8 cellular contexts compared by ENCODE assay signal in genomic region chr1:109498161-109498801, GRCh38. TPM values are rescaled to one million over a fixed set of nuclear protein-coding genes. Genes with fewer than 3 reads are reported as not detected.
A peak's percentile ranks its signal among the peaks of the same experiment; 100 is the strongest.
DNase-seq lines count a peak whose midpoint lies in the region; ATAC-seq, FAIRE-seq and TF ChIP-seq lines count a peak whose summit lies in the region.

No MANE protein-coding gene starts in this region.

- H2AFZ ChIP-seq in OCI-LY3 (ENCODE audit: low read depth, low read length) (no peak overlapping the region), K562 (ENCODE audit: low read depth, low read length) (no peak overlapping the region)

- H4K20me1 ChIP-seq in OCI-LY3 (ENCODE audit: insufficient read depth, low read length) (no peaks in the 10 kb centered on the region), K562 (replicated peaks; ENCODE audit: control insufficient read depth, insufficient read depth, low read length) (no peaks in the 10 kb centered on the region; the same call in 1 of the 2 replicates)

- TF ChIP-seq POLR2A in A549 (IDR thresholded peaks at IDR 0.05; ENCODE audit: low read length) = no peak
- no peak for TF ChIP-seq POLR2A in K562 (conservative IDR thresholded peaks at IDR 0.05)

- H4K5ac ChIP-seq in mesendoderm (ENCODE audit: low read length) = no peak overlapping the region

- in situ Hi-C loops in K562 (cut with MboI) = loop anchor here (5.0 kb wide), 1 partner anchor 34 kb away; no protein-coding TSS in a partner anchor

- TF ChIP-seq RAD21 in A549 (conservative IDR thresholded peaks at IDR 0.05 in 1 of 2, IDR thresholded peaks at IDR 0.05 in 1 of 2) (peak; percentile 26 to 34; a peak in 3 of 5 replicates), K562 (CRISPR knock-in tag; conservative IDR thresholded peaks at IDR 0.05 in 1 of 2, IDR thresholded peaks at IDR 0.05 in 1 of 2) (peak; percentile 38 to 73; a peak in 3 of 4 replicates)

- H2BK5ac ChIP-seq in mesendoderm (ENCODE audit: low read length) = no peak overlapping the region

- H3K9ac ChIP-seq in OCI-LY3 (ENCODE audit: low read length) = no peak overlapping the region
- no peak overlapping the region for H3K9ac ChIP-seq in K562 (ENCODE audit: insufficient read depth in 1 of 2, low read depth in 2 of 2, low read length in 2 of 2)
- H3K9ac ChIP-seq in mesendoderm (ENCODE audit: low read length) = no peak overlapping the region

- H3K4me3 ChIP-seq in A549 = no peak overlapping the region
- H3K4me3 ChIP-seq in GM12865 (ENCODE audit: low read depth, low read length) = no peak overlapping the region
- no peak overlapping the region for H3K4me3 ChIP-seq in OCI-LY3 (ENCODE audit: low read length)
- H3K4me3 ChIP-seq in K562 = no peak overlapping the region
- H3K4me3 ChIP-seq in mesendoderm (ENCODE audit: low read length) = no peak overlapping the region

- intact Hi-C loops in K562 (cut with micrococcal nuclease) = no loop called here

- ATAC-seq in A549 (peak in 1 of 2 experiments; percentile 48; a peak in 3 of 6 replicates), K562 (0 out of 3 replicates have a peak, but pooled peaks have one; percentile 9), HG03432 (IDR thresholded peaks at IDR 0.05; ENCODE audit: unreplicated experiment) (no peak)

- no peak overlapping the region for H2BK120ac ChIP-seq in mesendoderm (ENCODE audit: low read depth, low read length)

- no peak overlapping the region for H3K18ac ChIP-seq in mesendoderm (ENCODE audit: low read length)

- H3K27me3 ChIP-seq in OCI-LY3 (ENCODE audit: low read depth, low read length) = no peaks in the 10 kb centered on the region
- H3K27me3 ChIP-seq in K562 (ENCODE audit: control insufficient read depth in 2 of 2, insufficient read depth in 2 of 2, low read length in 2 of 2) = no peaks in the 10 kb centered on the region
- no peaks in the 10 kb centered on the region for H3K27me3 ChIP-seq in mesendoderm (ENCODE audit: insufficient read depth, low read length, poor library complexity)

- H3K4ac ChIP-seq in mesendoderm (ENCODE audit: low read depth, low read length) = no peak overlapping the region

- no peak overlapping the region for H3K27ac ChIP-seq in A549
- H3K27ac ChIP-seq in OCI-LY3 (ENCODE audit: low read length) = no peak overlapping the region
- H3K27ac ChIP-seq in K562 (ENCODE audit: extremely low read depth, low read depth, low read length) = no peak overlapping the region
- H3K27ac ChIP-seq in mesendoderm (ENCODE audit: low read depth, low read length) = no peak overlapping the region

- BruUV-seq in K562 (replicated peaks; lab: Mats Ljungman, UMichigan) = no TSS peak

- H3K4me2 ChIP-seq in A549 (no peak overlapping the region), OCI-LY3 (ENCODE audit: low read length) (no peak overlapping the region), K562 (ENCODE audit: insufficient read depth, low read length) (no peak overlapping the region), mesendoderm (ENCODE audit: low read length) (no peak overlapping the region)

- POLR2A ChIA-PET in A549 (lab: Yijun Ruan, JAX) = no interaction called here
- POLR2A ChIA-PET in K562 (lab: Yijun Ruan, JAX) = interaction anchor here (0.6 to 1.9 kb wide), 2 partner anchors 8 to 408 kb away, joined by 3 to 6 read pairs; partner anchors contain the start of gene TMEM167B

- H2AK5ac ChIP-seq in mesendoderm (ENCODE audit: low read length) = no peak overlapping the region

- H3K9me3 ChIP-seq in A549 (no peaks in the 10 kb centered on the region), OCI-LY3 (ENCODE audit: insufficient read depth, low read length) (no peaks in the 10 kb centered on the region), K562 (replicated peaks; ENCODE audit: control insufficient read depth, insufficient read depth, low read depth, low read length) (no peaks in the 10 kb centered on the region)

- no peak overlapping the region for H2BK15ac ChIP-seq in mesendoderm (replicated peaks; ENCODE audit: low read depth)

- WGBS in A549 (ENCODE audit: missing lambda C conversion rate) = 72% methylated on average over 5 of the region's 12 CpGs
- WGBS in K562 (ENCODE audit: insufficient coverage, low coverage, missing lambda C conversion rate) = 74% methylated on average over 10 of the region's 12 CpGs
- WGBS in mesendoderm (ENCODE audit: extremely low coverage, insufficient coverage, low lambda C conversion rate) = no CpG with 5 or more reads among the region's 12 CpGs

- TF ChIP-seq CTCF in A549 (IDR thresholded peaks at IDR 0.05) (peak; percentile 37), GM12865 (IDR thresholded peaks at IDR 0.05; ENCODE audit: insufficient read depth, low read depth, low read length, missing control alignments) (peak; percentile 51), OCI-LY3 (IDR thresholded peaks at IDR 0.05; ENCODE audit: low read depth, low read length) (peak; percentile 32), K562 (IDR thresholded peaks at IDR 0.05 in 2 of 3, conservative IDR thresholded peaks at IDR 0.05 in 1 of 3; ENCODE audit: insufficient read depth in 2 of 3, low read depth in 1 of 3, low read length in 3 of 3) (peak; percentile 63 to 75 (median 71))

- H3K4me1 ChIP-seq in A549 = peaks cover 6% of the 10 kb centered on the region; the same call in 1 of the 3 replicates
- peaks cover 9% of the 10 kb centered on the region for H3K4me1 ChIP-seq in OCI-LY3 (ENCODE audit: low read length)
- peaks cover 27 to 32% of the 10 kb centered on the region in 2 experiments for H3K4me1 ChIP-seq in K562 (replicated peaks in 1 of 2; ENCODE audit: control insufficient read depth in 2 of 2, insufficient read depth in 2 of 2, low read length in 2 of 2)
- H3K4me1 ChIP-seq in mesendoderm (ENCODE audit: control insufficient read depth, low read depth, low read length) = peaks cover 2% of the 10 kb centered on the region

- CTCF ChIA-PET in A549 (lab: Yijun Ruan, JAX) = interaction anchor here (1.1 to 23.6 kb wide), 8 partner anchors 9 to 42 kb away, joined by 3 to 749 read pairs (median 26); partner anchors contain the start of genes AMIGO1, ATXN7L2 and GPR61
- CTCF ChIA-PET in K562 (lab: Yijun Ruan, JAX; ENCODE audit: low intra/inter-chr PET ratio) = interaction anchor here (0.7 to 6.4 kb wide), 3 partner anchors 13 to 275 kb away, joined by 3 to 84 read pairs (median 4); no protein-coding TSS in a partner anchor

- peaks cover 11% of the 10 kb centered on the region; the same call in 1 of the 2 replicates for H3K79me2 ChIP-seq in OCI-LY3 (ENCODE audit: low read length)
- peaks cover 5% of the 10 kb centered on the region; the same call in 1 of the 3 replicates for H3K79me2 ChIP-seq in K562 (ENCODE audit: control insufficient read depth, insufficient read depth, low read length)
- H3K79me2 ChIP-seq in mesendoderm (ENCODE audit: control insufficient read depth, insufficient read depth, low read length) = no peaks in the 10 kb centered on the region

- H3K36me3 ChIP-seq in OCI-LY3 (replicated peaks; ENCODE audit: low read depth, low read length) (peaks cover 8% of the 10 kb centered on the region), K562 (ENCODE audit: control insufficient read depth, insufficient read depth, low read length) (peaks cover 26% of the 10 kb centered on the region; the same call in 2 of the 3 replicates), mesendoderm (ENCODE audit: control insufficient read depth, insufficient read depth, low read length) (no peaks in the 10 kb centered on the region)

- peaks cover 2% of the 10 kb centered on the region for H3K79me1 ChIP-seq in mesendoderm (ENCODE audit: low read length)

- no peak overlapping the region for H4K8ac ChIP-seq in mesendoderm (ENCODE audit: low read depth, low read length)

- FAIRE-seq in A549 (lab: Jason Lieb, UNC) (no peak), K562 (lab: Jason Lieb, UNC) (no peak)

- no peak overlapping the region for H3K56ac ChIP-seq in mesendoderm (ENCODE audit: low read length)

- no peak overlapping the region for H3K23ac ChIP-seq in mesendoderm (ENCODE audit: low read length)

- DNase-seq in A549 (ENCODE audit: low read depth in 1 of 2, low spot score in 1 of 2) (peak; percentile 28 to 31), GM12865 (ENCODE audit: low read depth) (peak; percentile 28), K562 (ENCODE audit: extremely low read depth in 1 of 4, low spot score in 3 of 4) (peak; percentile 46 to 68 (median 58)), mesendoderm (peak; percentile 74), MV-4-11 (lab: John Stamatoyannopoulos, UW) (no peak)
- DNase-seq in activated CD4-positive, CD25-positive, alpha-beta regulatory T cell treated with anti-CD3 and anti-CD28 coated beads, Interleukin-2, amount 50 U/mL, for 72 hours = no peak

- TF ChIP-seq EP300 in A549 (IDR thresholded peaks at IDR 0.05) (no peak), K562 (IDR thresholded peaks at IDR 0.05; ENCODE audit: low read length) (no peak)

- no peaks in the 10 kb centered on the region for H3K9me1 ChIP-seq in K562 (ENCODE audit: control insufficient read depth, insufficient read depth, low read length)

RNA-seq across cellular contexts. Expression of gene CYB561D1, which starts 4.4 kb away (rescaled TPM):
- polyA plus RNA-seq in A549 (2011; rRNA removed) = 4.0 and 4.9 TPM in 2 replicates
- 3.2 and 4.4 TPM in 2 replicates for polyA plus RNA-seq in A549 (2012; cell fraction: cytosol; rRNA removed)
- polyA plus RNA-seq in A549 (2012; cell fraction: nucleus; rRNA removed) = 4.5 and 6.2 TPM in 2 replicates
- 4.4 to 5.2 TPM (median 4.9 TPM) in 3 replicates for polyA plus RNA-seq in A549 (2017; fragmentation: RNase III; extraction: RNeasy Plus Mini Kit Qiagen cat#74134 plus additional on column Dnase treatment)
- 6.9 and 7.4 TPM in 2 replicates for polyA minus RNA-seq in A549 (2011; rRNA and poly(A)+ RNA removed)
- 10.5 and 21.1 TPM in 2 replicates for total RNA-seq in K562 (2011; cell fraction: chromatin; rRNA removed; ENCODE audit: low replicate concordance)
- total RNA-seq in K562 (2011; cell fraction: nucleolus; rRNA removed) = 13.8 and 15.2 TPM in 2 replicates
- total RNA-seq in K562 (2011; cell fraction: nucleoplasm; rRNA removed) = 15.0 and 15.6 TPM in 2 replicates
- 1.8 and 2.6 TPM in 2 replicates for total RNA-seq in K562 (2014; rRNA removed)
- 2.6 and 3.2 TPM in 2 replicates for total RNA-seq in K562 (2014; rRNA removed; fragmentation: Illumina TruSeq; extraction: Trizol)
- total RNA-seq in K562 (2015; rRNA removed; fragmentation: Illumina TruSeq; extraction: Trizol) = 3.1 and 3.5 TPM in 2 replicates
- total RNA-seq in K562 (2021) = 5.9 and 7.2 TPM in 2 replicates
- polyA plus RNA-seq in K562 (2011; rRNA removed) = 6.8 and 8.7 TPM in 2 replicates
- 9.0 and 11.4 TPM in 2 replicates for polyA plus RNA-seq in K562 (2011; cell fraction: cytosol; rRNA removed)
- polyA plus RNA-seq in K562 (2011; cell fraction: nucleus; rRNA removed) = 13.7 and 16.3 TPM in 2 replicates
- polyA plus RNA-seq in K562 (2012) = 5.5 and 9.8 TPM in 2 replicates
- 4.0 and 4.6 TPM in 2 replicates for polyA plus RNA-seq in K562 (2014; fragmentation: Illumina TruSeq; extraction: Trizol)
- under 1 TPM; 0.71 to 0.72 TPM for polyA plus RNA-seq in K562 (2014; fragmentation: Nextera tagmentation; extraction: Ambion mirVana)
- polyA plus RNA-seq in K562 (2014; rRNA removed) = 4.9 and 5.5 TPM in 2 replicates
- 3.8 and 4.1 TPM in 2 replicates for polyA minus RNA-seq in K562 (2011; rRNA and poly(A)+ RNA removed)
- 2.4 and 2.7 TPM in 2 replicates for polyA minus RNA-seq in K562 (2011; cell fraction: cytosol; rRNA and poly(A)+ RNA removed)
- 5.5 and 8.4 TPM in 2 replicates for polyA minus RNA-seq in K562 (2011; cell fraction: nucleus; rRNA and poly(A)+ RNA removed)
- polyA plus RNA-seq in mesendoderm (2013, experiment 1 of 2) = 1.7 TPM
- 1.4 TPM for polyA plus RNA-seq in mesendoderm (2013, experiment 2 of 2)

RNA-seq across cellular contexts. Expression of gene AMIGO1, which starts 11.2 kb away (rescaled TPM):
- polyA plus RNA-seq in A549 (2011; rRNA removed) (0.43 and 0.85 TPM in 2 replicates), A549 (2017; fragmentation: RNase III; extraction: RNeasy Plus Mini Kit Qiagen cat#74134 plus additional on column Dnase treatment) (1.1 to 1.3 TPM (median 1.2 TPM) in 3 replicates), K562 (2011; rRNA removed) (0.33 and 0.46 TPM in 2 replicates), K562 (2014; fragmentation: Illumina TruSeq; extraction: Trizol) (0.76 and 0.83 TPM in 2 replicates), K562 (2014; fragmentation: Nextera tagmentation; extraction: Ambion mirVana) (under 1 TPM; 0.24 to 0.31 TPM), K562 (2014; rRNA removed) (0.45 and 0.71 TPM in 2 replicates)
- 0.32 and 0.56 TPM in 2 replicates for polyA plus RNA-seq in A549 (2012; cell fraction: cytosol; rRNA removed)
- polyA plus RNA-seq in A549 (2012; cell fraction: nucleus; rRNA removed) = 0.36 and 0.37 TPM in 2 replicates
- 0.49 and 1.1 TPM in 2 replicates for polyA minus RNA-seq in A549 (2011; rRNA and poly(A)+ RNA removed)
- 0.69 and 0.83 TPM in 2 replicates for total RNA-seq in K562 (2011; cell fraction: chromatin; rRNA removed; ENCODE audit: low replicate concordance)
- 0.39 and 0.83 TPM in 2 replicates for total RNA-seq in K562 (2011; cell fraction: nucleolus; rRNA removed)
- 1.0 and 1.2 TPM in 2 replicates for total RNA-seq in K562 (2011; cell fraction: nucleoplasm; rRNA removed)
- total RNA-seq in K562 (2014; rRNA removed) (0.78 and 1.00 TPM in 2 replicates), K562 (2014; rRNA removed; fragmentation: Illumina TruSeq; extraction: Trizol) (0.67 and 0.69 TPM in 2 replicates), K562 (2015; rRNA removed; fragmentation: Illumina TruSeq; extraction: Trizol) (0.53 and 0.54 TPM in 2 replicates), K562 (2021) (0.72 and 1.0 TPM in 2 replicates)
- 0.50 and 0.70 TPM in 2 replicates for polyA plus RNA-seq in K562 (2011; cell fraction: cytosol; rRNA removed)
- 0.46 and 0.54 TPM in 2 replicates for polyA plus RNA-seq in K562 (2011; cell fraction: nucleus; rRNA removed)
- polyA plus RNA-seq in K562 (2012) = 0.68 and 0.84 TPM in 2 replicates
- 0.39 and 0.56 TPM in 2 replicates for polyA minus RNA-seq in K562 (2011; rRNA and poly(A)+ RNA removed)
- 0.36 and 0.48 TPM in 2 replicates for polyA minus RNA-seq in K562 (2011; cell fraction: cytosol; rRNA and poly(A)+ RNA removed)
- 0.27 and 0.67 TPM in 2 replicates for polyA minus RNA-seq in K562 (2011; cell fraction: nucleus; rRNA and poly(A)+ RNA removed)
- polyA plus RNA-seq in mesendoderm (2013, experiment 1 of 2) = 0.56 TPM
- 0.48 TPM for polyA plus RNA-seq in mesendoderm (2013, experiment 2 of 2)

RNA-seq across cellular contexts. Expression of gene ATXN7L2, which starts 14.6 kb away (rescaled TPM):
- 0.97 and 1.2 TPM in 2 replicates for polyA plus RNA-seq in A549 (2011; rRNA removed)
- polyA plus RNA-seq in A549 (2012; cell fraction: cytosol; rRNA removed) = 2.6 and 3.3 TPM in 2 replicates
- polyA plus RNA-seq in A549 (2012; cell fraction: nucleus; rRNA removed) = 9.0 and 11.2 TPM in 2 replicates
- 2.0 to 2.2 TPM (median 2.1 TPM) in 3 replicates for polyA plus RNA-seq in A549 (2017; fragmentation: RNase III; extraction: RNeasy Plus Mini Kit Qiagen cat#74134 plus additional on column Dnase treatment)
- 1.4 TPM in 2 replicates for polyA minus RNA-seq in A549 (2011; rRNA and poly(A)+ RNA removed)
- total RNA-seq in K562 (2011; cell fraction: chromatin; rRNA removed; ENCODE audit: low replicate concordance) = 13.4 and 39.5 TPM in 2 replicates
- 28.8 and 32.7 TPM in 2 replicates for total RNA-seq in K562 (2011; cell fraction: nucleolus; rRNA removed)
- total RNA-seq in K562 (2011; cell fraction: nucleoplasm; rRNA removed) = 14.5 and 23.4 TPM in 2 replicates
- total RNA-seq in K562 (2014; rRNA removed) = 6.3 and 10.4 TPM in 2 replicates
- total RNA-seq in K562 (2014; rRNA removed; fragmentation: Illumina TruSeq; extraction: Trizol) = 1.9 and 2.3 TPM in 2 replicates
- total RNA-seq in K562 (2015; rRNA removed; fragmentation: Illumina TruSeq; extraction: Trizol) = 4.4 and 5.8 TPM in 2 replicates
- total RNA-seq in K562 (2021) = 9.4 and 10.0 TPM in 2 replicates
- 3.1 and 5.9 TPM in 2 replicates for polyA plus RNA-seq in K562 (2011; rRNA removed)
- polyA plus RNA-seq in K562 (2011; cell fraction: cytosol; rRNA removed) = 4.0 and 11.5 TPM in 2 replicates
- polyA plus RNA-seq in K562 (2011; cell fraction: nucleus; rRNA removed) = 23.4 and 48.0 TPM in 2 replicates
- 5.9 and 6.8 TPM in 2 replicates for polyA plus RNA-seq in K562 (2012)
- 7.1 and 8.5 TPM in 2 replicates for polyA plus RNA-seq in K562 (2014; fragmentation: Illumina TruSeq; extraction: Trizol)
- polyA plus RNA-seq in K562 (2014; fragmentation: Nextera tagmentation; extraction: Ambion mirVana) = under 1 TPM; 0.21 to 0.56 TPM
- polyA plus RNA-seq in K562 (2014; rRNA removed) = 10.4 and 11.1 TPM in 2 replicates
- 2.4 and 3.5 TPM in 2 replicates for polyA minus RNA-seq in K562 (2011; rRNA and poly(A)+ RNA removed)
- 2.6 and 4.1 TPM in 2 replicates for polyA minus RNA-seq in K562 (2011; cell fraction: cytosol; rRNA and poly(A)+ RNA removed)
- 13.1 and 13.6 TPM in 2 replicates for polyA minus RNA-seq in K562 (2011; cell fraction: nucleus; rRNA and poly(A)+ RNA removed)
- polyA plus RNA-seq in mesendoderm (2013, experiment 1 of 2) = 8.0 TPM
- 8.2 TPM for polyA plus RNA-seq in mesendoderm (2013, experiment 2 of 2)

RNA-seq across cellular contexts. Expression of gene SYPL2, which starts 31.9 kb away (rescaled TPM):
- polyA plus RNA-seq in A549 (2011; rRNA removed) = 0.04 and 0.08 TPM in 2 replicates
- 0.01 and 0.04 TPM in 2 replicates for polyA plus RNA-seq in A549 (2012; cell fraction: cytosol; rRNA removed)
- polyA plus RNA-seq in A549 (2012; cell fraction: nucleus; rRNA removed) = 0.06 and 0.07 TPM in 2 replicates
- polyA plus RNA-seq in A549 (2017; fragmentation: RNase III; extraction: RNeasy Plus Mini Kit Qiagen cat#74134 plus additional on column Dnase treatment) = 0.03 to 0.05 TPM (median 0.05 TPM) in 3 replicates
- polyA minus RNA-seq in A549 (2011; rRNA and poly(A)+ RNA removed) = 0.08 TPM in 1 of 2 replicates, not detected in the other
- 0.19 and 0.21 TPM in 2 replicates for total RNA-seq in K562 (2011; cell fraction: chromatin; rRNA removed; ENCODE audit: low replicate concordance)
- total RNA-seq in K562 (2011; cell fraction: nucleolus; rRNA removed) = 0.17 TPM in 1 of 2 replicates, not detected in the other
- total RNA-seq in K562 (2011; cell fraction: nucleoplasm; rRNA removed) = 0.15 and 0.46 TPM in 2 replicates
- total RNA-seq in K562 (2014; rRNA removed) = 0.04 and 0.05 TPM in 2 replicates
- total RNA-seq in K562 (2014; rRNA removed; fragmentation: Illumina TruSeq; extraction: Trizol) = 0.03 TPM in 1 of 2 replicates, not detected in the other
- 0.07 and 0.08 TPM in 2 replicates for total RNA-seq in K562 (2015; rRNA removed; fragmentation: Illumina TruSeq; extraction: Trizol)
- 0.20 and 0.22 TPM in 2 replicates for total RNA-seq in K562 (2021)
- 0.03 TPM in 2 replicates for polyA plus RNA-seq in K562 (2011; rRNA removed)
- polyA plus RNA-seq in K562 (2011; cell fraction: cytosol; rRNA removed) = 0.06 and 0.07 TPM in 2 replicates
- polyA plus RNA-seq in K562 (2011; cell fraction: nucleus; rRNA removed) = 0.08 and 0.24 TPM in 2 replicates
- polyA plus RNA-seq in K562 (2012) = 0.04 and 0.13 TPM in 2 replicates
- polyA plus RNA-seq in K562 (2014; fragmentation: Illumina TruSeq; extraction: Trizol) = 0.12 and 0.35 TPM in 2 replicates
- under 1 TPM in 1 of 2 experiments, not detected in 1; 0.03 TPM for polyA plus RNA-seq in K562 (2014; fragmentation: Nextera tagmentation; extraction: Ambion mirVana)
- 0.20 and 0.31 TPM in 2 replicates for polyA plus RNA-seq in K562 (2014; rRNA removed)
- 0.03 and 0.11 TPM in 2 replicates for polyA minus RNA-seq in K562 (2011; rRNA and poly(A)+ RNA removed)
- polyA minus RNA-seq in K562 (2011; cell fraction: cytosol; rRNA and poly(A)+ RNA removed) = not detected in 2 replicates
- not detected in 2 replicates for polyA minus RNA-seq in K562 (2011; cell fraction: nucleus; rRNA and poly(A)+ RNA removed)
- polyA plus RNA-seq in mesendoderm (2013, experiment 1 of 2) = 0.38 TPM
- 0.35 TPM for polyA plus RNA-seq in mesendoderm (2013, experiment 2 of 2)

RNA-seq across cellular contexts. Expression of gene GPR61, which starts 41.4 kb away (rescaled TPM):
- polyA plus RNA-seq in A549 (2011; rRNA removed) (0.14 TPM in 1 of 2 replicates, not detected in the other), A549 (2017; fragmentation: RNase III; extraction: RNeasy Plus Mini Kit Qiagen cat#74134 plus additional on column Dnase treatment) (not detected in 3 replicates), K562 (2011; rRNA removed) (0.15 TPM in 1 of 2 replicates, not detected in the other), K562 (2014; fragmentation: Illumina TruSeq; extraction: Trizol) (not detected in 2 replicates), K562 (2014; fragmentation: Nextera tagmentation; extraction: Ambion mirVana) (1 to 10 TPM in 1 of 2 experiments, under 1 TPM in 1; 0.65 to 1.1 TPM), K562 (2014; rRNA removed) (0.25 TPM in 1 of 2 replicates, not detected in the other)
- not detected in 2 replicates for polyA plus RNA-seq in A549 (2012; cell fraction: cytosol; rRNA removed)
- polyA plus RNA-seq in A549 (2012; cell fraction: nucleus; rRNA removed) = not detected in 2 replicates
- not detected in 2 replicates for polyA minus RNA-seq in A549 (2011; rRNA and poly(A)+ RNA removed)
- not detected in 2 replicates for total RNA-seq in K562 (2011; cell fraction: chromatin; rRNA removed; ENCODE audit: low replicate concordance)
- total RNA-seq in K562 (2011; cell fraction: nucleolus; rRNA removed) = under 0.01 TPM in 1 of 2 replicates, not detected in the other
- 0.29 TPM in 1 of 2 replicates, not detected in the other for total RNA-seq in K562 (2011; cell fraction: nucleoplasm; rRNA removed)
- total RNA-seq in K562 (2014; rRNA removed) (not detected in 2 replicates), K562 (2014; rRNA removed; fragmentation: Illumina TruSeq; extraction: Trizol) (0.04 TPM in 1 of 2 replicates, not detected in the other), K562 (2015; rRNA removed; fragmentation: Illumina TruSeq; extraction: Trizol) (0.15 TPM in 1 of 2 replicates, not detected in the other), K562 (2021) (not detected in 2 replicates)
- polyA plus RNA-seq in K562 (2011; cell fraction: cytosol; rRNA removed) = 0.01 TPM in 1 of 2 replicates, not detected in the other
- not detected in 2 replicates for polyA plus RNA-seq in K562 (2011; cell fraction: nucleus; rRNA removed)
- polyA plus RNA-seq in K562 (2012) = 0.90 and 1.3 TPM in 2 replicates
- 0.28 and 0.54 TPM in 2 replicates for polyA minus RNA-seq in K562 (2011; rRNA and poly(A)+ RNA removed)
- polyA minus RNA-seq in K562 (2011; cell fraction: cytosol; rRNA and poly(A)+ RNA removed) = not detected in 2 replicates
- 0.89 TPM in 1 of 2 replicates, not detected in the other for polyA minus RNA-seq in K562 (2011; cell fraction: nucleus; rRNA and poly(A)+ RNA removed)
- polyA plus RNA-seq in mesendoderm (2013, experiment 1 of 2) = 0.10 TPM
- polyA plus RNA-seq in mesendoderm (2013, experiment 2 of 2) = 0.08 TPM

Comparison
In these comparisons a context has a peak if more than half of its experiments do, and no peak if none do; other contexts are left out.
1. DNase-seq: peak in A549 (2 of 2), GM12865 (single experiment), K562 (4 of 4) and mesendoderm (single experiment); none in activated CD4-positive, CD25-positive, alpha-beta regulatory T cell treated with anti-CD3 and anti-CD28 coated beads, Interleukin-2, amount 50 U/mL, for 72 hours (single experiment) and MV-4-11 (single experiment).
2. Of the 35 proteins assayed by ChIP-seq in both K562 and A549: peak only in K562: none; only in A549: none; in both: CTCF, RAD21 and SMC3; in neither: 32.
3. Peak in every context shown above with its lines, with median percentiles within 50 percentile points of each other: CTCF ChIP-seq.